ENCODE assay signal across 9 cellular contexts in genomic region chr1:110012100-110012499, GRCh38.
DNase-seq lines count a peak whose midpoint lies in the region; ATAC-seq lines count a peak whose summit lies in the region.
"Had no signal": no experiment of that assay in that cellular context is flagged by ENCODE, and none has a peak within 500 bp of the region (broad histone marks: within the 10 kb centered on the region; RNA-seq: fewer than 3 reads in every experiment).

No MANE protein-coding gene starts in this region.

- no peak overlapping the region for H3K27ac Mint-ChIP-seq in effector memory CD8-positive, alpha-beta T cell
- H3K27ac Mint-ChIP-seq: dendritic cell treated with granulocyte-macrophage colony-stimulating factor and Interleukin-4, amounts not matched to agents 40 ng/mL and 50 ng/mL, for 4 days had no signal

- peaks cover 4 to 7% of the 10 kb centered on the region in 2 donors for H3K4me1 Mint-ChIP-seq in effector memory CD8-positive, alpha-beta T cell (ENCODE audit: low read depth in 2 of 2)

- no peaks in the 10 kb centered on the region for H3K9me3 Mint-ChIP-seq in effector memory CD8-positive, alpha-beta T cell
- H3K9me3 Mint-ChIP-seq: dendritic cell treated with granulocyte-macrophage colony-stimulating factor and Interleukin-4, amounts not matched to agents 40 ng/mL and 50 ng/mL, for 4 days had no signal

- peaks cover 69% of the 10 kb centered on the region for H3K36me3 Mint-ChIP-seq in effector memory CD8-positive, alpha-beta T cell (ENCODE audit: insufficient read depth)

- no peak overlapping the region for H3K4me3 Mint-ChIP-seq in effector memory CD8-positive, alpha-beta T cell
- H3K4me3 Mint-ChIP-seq: dendritic cell treated with granulocyte-macrophage colony-stimulating factor and Interleukin-4, amounts not matched to agents 40 ng/mL and 50 ng/mL, for 4 days had no signal

- peak; percentile 37 for ATAC-seq in GM18499 (IDR thresholded peaks at IDR 0.05; ENCODE audit: insufficient read depth, unreplicated experiment)
- ATAC-seq in GM21367 (IDR thresholded peaks at IDR 0.05; ENCODE audit: unreplicated experiment): peak; percentile 42
- ATAC-seq in HG03139 (IDR thresholded peaks at IDR 0.05; ENCODE audit: unreplicated experiment): peak; percentile 54
- peak; percentile 49 for ATAC-seq in effector memory CD8-positive, alpha-beta T cell (replicated peaks)

- H3K27me3 Mint-ChIP-seq in effector memory CD8-positive, alpha-beta T cell: no peaks in the 10 kb centered on the region
- H3K27me3 Mint-ChIP-seq: dendritic cell treated with granulocyte-macrophage colony-stimulating factor and Interleukin-4, amounts not matched to agents 40 ng/mL and 50 ng/mL, for 4 days had no signal

- no peak for DNase-seq in effector memory CD8-positive, alpha-beta T cell
- no peak for DNase-seq in NCI-H510A (lab: John Stamatoyannopoulos, UW)
- DNase-seq in OCI-M2 (lab: John Stamatoyannopoulos, UW; ENCODE audit: unreplicated experiment): no peak
- no peak for DNase-seq in UCSD-AML1 (lab: John Stamatoyannopoulos, UW; ENCODE audit: unreplicated experiment)
- DNase-seq in NCI-H526 (lab: John Stamatoyannopoulos, UW): no peak
